Comparison of ENCODE assay signal across 1 cellular context in genomic region chr22:36327922-36328551, GRCh38.
TF ChIP-seq lines count a peak whose summit lies in the region.

No MANE protein-coding gene starts in this region.

TF ChIP-seq in IMR-90, 13 proteins besides CTCF, POLR2A, EP300 and RAD21 (continued from another document):
- no peak for TF ChIP-seq RCOR1 (IDR thresholded peaks at IDR 0.05; ENCODE audit: insufficient replicate concordance, low read length)
- TF ChIP-seq MXI1 (IDR thresholded peaks at IDR 0.05; ENCODE audit: borderline replicate concordance, low read depth, low read length): no peak
- no peak for TF ChIP-seq RFX5 (IDR thresholded peaks at IDR 0.05; ENCODE audit: low read depth, low read length)
- TF ChIP-seq FOS (IDR thresholded peaks at IDR 0.05; ENCODE audit: low read depth, low read length): no peak
- TF ChIP-seq CHD1 (IDR thresholded peaks at IDR 0.05; ENCODE audit: low read depth, low read length): no peak
